1 cellular context compared by ENCODE assay signal in genomic region chr10:46623899-46624654, GRCh38. TPM values are rescaled to one million over a fixed set of nuclear protein-coding genes. Genes with fewer than 3 reads are reported as not detected.
"Had no signal": no experiment of that assay in that cellular context is flagged by ENCODE, and none has a peak within 500 bp of the region (broad histone marks: within the 10 kb centered on the region; RNA-seq: fewer than 3 reads in every experiment).

No MANE protein-coding gene starts in this region.

RNA-seq across cellular contexts. Expression of gene SYT15, which starts 45.1 kb away (rescaled TPM):
- total RNA-seq: G401 had no signal
